Comparison of ENCODE assay signal across 1 cellular context in genomic region chr22:46027219-46028068, GRCh38.
TF ChIP-seq lines count a peak whose summit lies in the region.

No MANE protein-coding gene starts in this region.

TF ChIP-seq in HepG2, 621 proteins besides CTCF, POLR2A, EP300 and RAD21 (continued from another document and continues in another):
- TF ChIP-seq CENPX (CRISPR knock-in tag; IDR thresholded peaks at IDR 0.05) (no peak), FOXO1 (CRISPR knock-in tag; IDR thresholded peaks at IDR 0.05) (0 out of 2 replicates have a peak, but pooled peaks have one; percentile 10), ATF7 (IDR thresholded peaks at IDR 0.05) (no peak), ATF7 (CRISPR knock-in tag; IDR thresholded peaks at IDR 0.05) (no peak), AKNA (CRISPR knock-in tag; IDR thresholded peaks at IDR 0.05; ENCODE audit: borderline replicate concordance) (no peak), SOX13 (IDR thresholded peaks at IDR 0.05) (no peak), SOX13 (CRISPR knock-in tag; conservative IDR thresholded peaks at IDR 0.05 in 1 of 2, IDR thresholded peaks at IDR 0.05 in 1 of 2) (peak in 1 of 2 experiments; percentile 70; a peak in 2 of 4 replicates), ZNF530 (CRISPR knock-in tag; IDR thresholded peaks at IDR 0.05; ENCODE audit: low read depth) (no peak), DPF2 (CRISPR knock-in tag; IDR thresholded peaks at IDR 0.05; ENCODE audit: borderline replicate concordance, low read depth) (no peak), POLR2AphosphoS2 (IDR thresholded peaks at IDR 0.05; ENCODE audit: low read depth, low read length) (no peak), ZBTB25 (CRISPR knock-in tag; IDR thresholded peaks at IDR 0.05) (peak; percentile 58; the same call in 1 of the 2 replicates), ZNF207 (IDR thresholded peaks at IDR 0.05; ENCODE audit: borderline replicate concordance) (no peak), ZBTB1 (CRISPR knock-in tag; IDR thresholded peaks at IDR 0.05; ENCODE audit: borderline replicate concordance) (no peak), ZNF674 (CRISPR knock-in tag; IDR thresholded peaks at IDR 0.05; ENCODE audit: low read depth) (no peak), HDAC1 (CRISPR knock-in tag; IDR thresholded peaks at IDR 0.05) (peak; percentile 72), ZSCAN12 (CRISPR knock-in tag; IDR thresholded peaks at IDR 0.05) (no peak), ZKSCAN8 (CRISPR knock-in tag; IDR thresholded peaks at IDR 0.05; ENCODE audit: borderline replicate concordance) (no peak), ZC3H13 (CRISPR knock-in tag; IDR thresholded peaks at IDR 0.05) (no peak), ZNF382 (CRISPR knock-in tag; IDR thresholded peaks at IDR 0.05; ENCODE audit: borderline replicate concordance) (no peak), MAFK (conservative IDR thresholded peaks at IDR 0.05 in 1 of 2, IDR thresholded peaks at IDR 0.05 in 1 of 2; ENCODE audit: low read length in 2 of 2) (no peak), IRF2 (CRISPR knock-in tag; IDR thresholded peaks at IDR 0.05) (no peak), KDM5A (IDR thresholded peaks at IDR 0.05; ENCODE audit: borderline replicate concordance, low read length) (no peak), ZNF616 (CRISPR knock-in tag; IDR thresholded peaks at IDR 0.05; ENCODE audit: low read depth) (no peak), ZNF331 (CRISPR knock-in tag; IDR thresholded peaks at IDR 0.05) (peak; percentile 38; the same call in 1 of the 2 replicates), HCFC1 (IDR thresholded peaks at IDR 0.05; ENCODE audit: low read depth, low read length) (no peak), TCF7L2 (IDR thresholded peaks at IDR 0.05; ENCODE audit: low read depth, low read length) (no peak), SMC3 (IDR thresholded peaks at IDR 0.05; ENCODE audit: low read length) (no peak), ZNF550 (CRISPR knock-in tag; IDR thresholded peaks at IDR 0.05; ENCODE audit: borderline replicate concordance) (no peak), ETV5 (CRISPR knock-in tag; IDR thresholded peaks at IDR 0.05; ENCODE audit: borderline replicate concordance) (0 out of 2 replicates have a peak, but pooled peaks have one; percentile 8), U2AF2 (IDR thresholded peaks at IDR 0.05; ENCODE audit: low read depth, low read length) (no peak), ZNF788 (CRISPR knock-in tag; IDR thresholded peaks at IDR 0.05; ENCODE audit: borderline replicate concordance) (peak; percentile 27; the same call in 1 of the 2 replicates), STAT6 (CRISPR knock-in tag; IDR thresholded peaks at IDR 0.05; ENCODE audit: borderline replicate concordance) (no peak)
- TF ChIP-seq, protein P1, sequence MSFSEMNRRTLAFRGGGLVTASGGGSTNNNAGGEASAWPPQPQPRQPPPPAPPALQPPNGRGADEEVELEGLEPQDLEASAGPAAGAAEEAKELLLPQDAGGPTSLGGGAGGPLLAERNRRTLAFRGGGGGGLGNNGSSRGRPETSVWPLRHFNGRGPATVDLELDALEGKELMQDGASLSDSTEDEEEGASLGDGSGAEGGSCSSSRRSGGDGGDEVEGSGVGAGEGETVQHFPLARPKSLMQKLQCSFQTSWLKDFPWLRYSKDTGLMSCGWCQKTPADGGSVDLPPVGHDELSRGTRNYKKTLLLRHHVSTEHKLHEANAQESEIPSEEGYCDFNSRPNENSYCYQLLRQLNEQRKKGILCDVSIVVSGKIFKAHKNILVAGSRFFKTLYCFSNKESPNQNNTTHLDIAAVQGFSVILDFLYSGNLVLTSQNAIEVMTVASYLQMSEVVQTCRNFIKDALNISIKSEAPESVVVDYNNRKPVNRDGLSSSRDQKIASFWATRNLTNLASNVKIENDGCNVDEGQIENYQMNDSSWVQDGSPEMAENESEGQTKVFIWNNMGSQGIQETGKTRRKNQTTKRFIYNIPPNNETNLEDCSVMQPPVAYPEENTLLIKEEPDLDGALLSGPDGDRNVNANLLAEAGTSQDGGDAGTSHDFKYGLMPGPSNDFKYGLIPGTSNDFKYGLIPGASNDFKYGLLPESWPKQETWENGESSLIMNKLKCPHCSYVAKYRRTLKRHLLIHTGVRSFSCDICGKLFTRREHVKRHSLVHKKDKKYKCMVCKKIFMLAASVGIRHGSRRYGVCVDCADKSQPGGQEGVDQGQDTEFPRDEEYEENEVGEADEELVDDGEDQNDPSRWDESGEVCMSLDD (CRISPR knock-in tag; IDR thresholded peaks at IDR 0.05; ENCODE audit: borderline replicate concordance) = no peak
- TF ChIP-seq, protein P2, sequence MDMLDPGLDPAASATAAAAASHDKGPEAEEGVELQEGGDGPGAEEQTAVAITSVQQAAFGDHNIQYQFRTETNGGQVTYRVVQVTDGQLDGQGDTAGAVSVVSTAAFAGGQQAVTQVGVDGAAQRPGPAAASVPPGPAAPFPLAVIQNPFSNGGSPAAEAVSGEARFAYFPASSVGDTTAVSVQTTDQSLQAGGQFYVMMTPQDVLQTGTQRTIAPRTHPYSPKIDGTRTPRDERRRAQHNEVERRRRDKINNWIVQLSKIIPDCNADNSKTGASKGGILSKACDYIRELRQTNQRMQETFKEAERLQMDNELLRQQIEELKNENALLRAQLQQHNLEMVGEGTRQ (IDR thresholded peaks at IDR 0.05; ENCODE audit: low read depth, low read length) = no peak
- TF ChIP-seq, protein P2 (CRISPR knock-in tag; IDR thresholded peaks at IDR 0.05; ENCODE audit: borderline replicate concordance) = no peak
- TF ChIP-seq, protein P3, sequence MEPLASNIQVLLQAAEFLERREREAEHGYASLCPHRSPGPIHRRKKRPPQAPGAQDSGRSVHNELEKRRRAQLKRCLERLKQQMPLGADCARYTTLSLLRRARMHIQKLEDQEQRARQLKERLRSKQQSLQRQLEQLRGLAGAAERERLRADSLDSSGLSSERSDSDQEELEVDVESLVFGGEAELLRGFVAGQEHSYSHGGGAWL (CRISPR knock-in tag; IDR thresholded peaks at IDR 0.05) = no peak; the same call in 1 of the 2 replicates
- TF ChIP-seq, protein P4, sequence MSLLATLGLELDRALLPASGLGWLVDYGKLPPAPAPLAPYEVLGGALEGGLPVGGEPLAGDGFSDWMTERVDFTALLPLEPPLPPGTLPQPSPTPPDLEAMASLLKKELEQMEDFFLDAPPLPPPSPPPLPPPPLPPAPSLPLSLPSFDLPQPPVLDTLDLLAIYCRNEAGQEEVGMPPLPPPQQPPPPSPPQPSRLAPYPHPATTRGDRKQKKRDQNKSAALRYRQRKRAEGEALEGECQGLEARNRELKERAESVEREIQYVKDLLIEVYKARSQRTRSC (CRISPR knock-in tag; IDR thresholded peaks at IDR 0.05; ENCODE audit: low read depth) = no peak
- TF ChIP-seq, protein P5, sequence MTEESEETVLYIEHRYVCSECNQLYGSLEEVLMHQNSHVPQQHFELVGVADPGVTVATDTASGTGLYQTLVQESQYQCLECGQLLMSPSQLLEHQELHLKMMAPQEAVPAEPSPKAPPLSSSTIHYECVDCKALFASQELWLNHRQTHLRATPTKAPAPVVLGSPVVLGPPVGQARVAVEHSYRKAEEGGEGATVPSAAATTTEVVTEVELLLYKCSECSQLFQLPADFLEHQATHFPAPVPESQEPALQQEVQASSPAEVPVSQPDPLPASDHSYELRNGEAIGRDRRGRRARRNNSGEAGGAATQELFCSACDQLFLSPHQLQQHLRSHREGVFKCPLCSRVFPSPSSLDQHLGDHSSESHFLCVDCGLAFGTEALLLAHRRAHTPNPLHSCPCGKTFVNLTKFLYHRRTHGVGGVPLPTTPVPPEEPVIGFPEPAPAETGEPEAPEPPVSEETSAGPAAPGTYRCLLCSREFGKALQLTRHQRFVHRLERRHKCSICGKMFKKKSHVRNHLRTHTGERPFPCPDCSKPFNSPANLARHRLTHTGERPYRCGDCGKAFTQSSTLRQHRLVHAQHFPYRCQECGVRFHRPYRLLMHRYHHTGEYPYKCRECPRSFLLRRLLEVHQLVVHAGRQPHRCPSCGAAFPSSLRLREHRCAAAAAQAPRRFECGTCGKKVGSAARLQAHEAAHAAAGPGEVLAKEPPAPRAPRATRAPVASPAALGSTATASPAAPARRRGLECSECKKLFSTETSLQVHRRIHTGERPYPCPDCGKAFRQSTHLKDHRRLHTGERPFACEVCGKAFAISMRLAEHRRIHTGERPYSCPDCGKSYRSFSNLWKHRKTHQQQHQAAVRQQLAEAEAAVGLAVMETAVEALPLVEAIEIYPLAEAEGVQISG (CRISPR knock-in tag; IDR thresholded peaks at IDR 0.05) = peak; percentile 44; the same call in 1 of the 2 replicates
- TF ChIP-seq, protein P6, sequence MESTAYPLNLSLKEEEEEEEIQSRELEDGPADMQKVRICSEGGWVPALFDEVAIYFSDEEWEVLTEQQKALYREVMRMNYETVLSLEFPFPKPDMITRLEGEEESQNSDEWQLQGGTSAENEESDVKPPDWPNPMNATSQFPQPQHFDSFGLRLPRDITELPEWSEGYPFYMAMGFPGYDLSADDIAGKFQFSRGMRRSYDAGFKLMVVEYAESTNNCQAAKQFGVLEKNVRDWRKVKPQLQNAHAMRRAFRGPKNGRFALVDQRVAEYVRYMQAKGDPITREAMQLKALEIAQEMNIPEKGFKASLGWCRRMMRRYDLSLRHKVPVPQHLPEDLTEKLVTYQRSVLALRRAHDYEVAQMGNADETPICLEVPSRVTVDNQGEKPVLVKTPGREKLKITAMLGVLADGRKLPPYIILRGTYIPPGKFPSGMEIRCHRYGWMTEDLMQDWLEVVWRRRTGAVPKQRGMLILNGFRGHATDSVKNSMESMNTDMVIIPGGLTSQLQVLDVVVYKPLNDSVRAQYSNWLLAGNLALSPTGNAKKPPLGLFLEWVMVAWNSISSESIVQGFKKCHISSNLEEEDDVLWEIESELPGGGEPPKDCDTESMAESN (CRISPR knock-in tag; conservative IDR thresholded peaks at IDR 0.05) = peak; percentile 67; the same call in 1 of the 2 replicates
